ENCODE assay signal across 20 cellular contexts in genomic region chr4:79831701-79832514, GRCh38.
DNase-seq lines count a peak whose midpoint lies in the region; ATAC-seq, FAIRE-seq and TF ChIP-seq lines count a peak whose summit lies in the region.
"Had no signal": no experiment of that assay in that cellular context is flagged by ENCODE, and none has a peak within 500 bp of the region (broad histone marks: within the 10 kb centered on the region; RNA-seq: fewer than 3 reads in every experiment).

No MANE protein-coding gene starts in this region.

- no peak for TF ChIP-seq CTCF in astrocyte (IDR thresholded peaks at IDR 0.05; ENCODE audit: insufficient read depth, low read depth, low read length)

- peaks cover 2% of the 10 kb centered on the region for H3K27me3 Mint-ChIP-seq in activated T-cell treated with anti-CD3 and anti-CD28 coated beads, Interleukin-2, amount 50 U/mL, for 4 hours (ENCODE audit: low read depth)
- no peaks in the 10 kb centered on the region for H3K27me3 Mint-ChIP-seq in astrocyte (ENCODE audit: low read depth, unreplicated experiment)
- H3K27me3 Mint-ChIP-seq in stimulated activated naive CD8-positive, alpha-beta T cell treated with anti-CD3 and anti-CD28 coated beads, Interleukin-15, amount 100 ng/mL, for 72 hours = peaks cover 30% of the 10 kb centered on the region

- no peaks in the 10 kb centered on the region for H3K27me3 ChIP-seq in astrocyte (ENCODE audit: insufficient read depth, low read length)
- H3K27me3 ChIP-seq: BLaER1 had no signal

- no peaks in the 10 kb centered on the region for H3K79me2 ChIP-seq in astrocyte (ENCODE audit: insufficient read depth, low read length)

- no peak for FAIRE-seq in astrocyte (lab: Jason Lieb, UNC)
- FAIRE-seq: A549 had no signal

- H3K4me2 ChIP-seq in astrocyte (ENCODE audit: low read length) = no peak overlapping the region
- H3K4me2 ChIP-seq: A549, BLaER1, KMS-11, PC-9 had no signal

- H2AFZ ChIP-seq in astrocyte (ENCODE audit: low read depth, low read length) = no peak overlapping the region
- H2AFZ ChIP-seq: PC-9 had no signal

- H3K27ac Mint-ChIP-seq in astrocyte (ENCODE audit: unreplicated experiment) = no peak overlapping the region
- no peak overlapping the region for H3K27ac Mint-ChIP-seq in stimulated activated naive CD8-positive, alpha-beta T cell treated with anti-CD3 and anti-CD28 coated beads, Interleukin-15, amount 100 ng/mL, for 72 hours
- H3K27ac Mint-ChIP-seq: CD4-positive, alpha-beta memory T cell had no signal

- no peaks in the 10 kb centered on the region for H3K36me3 Mint-ChIP-seq in activated T-cell treated with anti-CD3 and anti-CD28 coated beads, Interleukin-2, amount 50 U/mL, for 4 hours (ENCODE audit: insufficient read depth)
- no peaks in the 10 kb centered on the region for H3K36me3 Mint-ChIP-seq in astrocyte (ENCODE audit: low read depth, unreplicated experiment)
- H3K36me3 Mint-ChIP-seq: CD4-positive, alpha-beta memory T cell had no signal

- H3K27ac ChIP-seq in astrocyte (ENCODE audit: low read depth, low read length) = no peak overlapping the region
- H3K27ac ChIP-seq: A549, BLaER1, HL-60, KMS-11, PC-9 had no signal

- no peaks in the 10 kb centered on the region for H4K20me1 ChIP-seq in astrocyte (ENCODE audit: insufficient read depth, low read length)
- H4K20me1 ChIP-seq: BLaER1 had no signal

- H3K9ac ChIP-seq in astrocyte (ENCODE audit: low read length) = no peak overlapping the region
- H3K9ac ChIP-seq: BLaER1, KMS-11 had no signal

- no peaks in the 10 kb centered on the region for H3K36me3 ChIP-seq in astrocyte (ENCODE audit: insufficient read depth, low read length)
- H3K36me3 ChIP-seq: BLaER1, HAP-1 had no signal

- peaks cover 5% of the 10 kb centered on the region for H3K9me3 Mint-ChIP-seq in activated T-cell treated with anti-CD3 and anti-CD28 coated beads, Interleukin-2, amount 50 U/mL, for 4 hours
- H3K9me3 Mint-ChIP-seq in astrocyte (ENCODE audit: unreplicated experiment) = no peaks in the 10 kb centered on the region
- H3K9me3 Mint-ChIP-seq in stimulated activated naive CD8-positive, alpha-beta T cell treated with anti-CD3 and anti-CD28 coated beads, Interleukin-15, amount 100 ng/mL, for 72 hours = peaks cover 6 to 11% of the 10 kb centered on the region in 2 donors

- no peaks in the 10 kb centered on the region for H3K4me1 Mint-ChIP-seq in activated T-cell treated with anti-CD3 and anti-CD28 coated beads, Interleukin-2, amount 50 U/mL, for 4 hours (ENCODE audit: low read depth)
- H3K4me1 Mint-ChIP-seq in astrocyte (ENCODE audit: low read depth, unreplicated experiment) = no peaks in the 10 kb centered on the region
- peaks cover 11% of the 10 kb centered on the region for H3K4me1 Mint-ChIP-seq in stimulated activated naive CD8-positive, alpha-beta T cell treated with anti-CD3 and anti-CD28 coated beads, Interleukin-15, amount 100 ng/mL, for 72 hours
- H3K4me1 Mint-ChIP-seq: CD4-positive, alpha-beta memory T cell had no signal

- H3K9me3 ChIP-seq in astrocyte (ENCODE audit: insufficient read depth, low read depth, low read length) = no peaks in the 10 kb centered on the region
- H3K9me3 ChIP-seq: A549, BLaER1, HAP-1 had no signal

- ATAC-seq in activated T-cell treated with anti-CD3 and anti-CD28 coated beads, Interleukin-2, amount 50 U/mL, for 4 hours = peak; percentile 89 to 91
- ATAC-seq in stimulated activated naive CD8-positive, alpha-beta T cell treated with anti-CD3 and anti-CD28 coated beads, Interleukin-15, amount 100 ng/mL, for 72 hours = peak; percentile 94
- ATAC-seq in HG02970 (IDR thresholded peaks at IDR 0.05; ENCODE audit: low FRiP score, unreplicated experiment) = no peak
- no peak for ATAC-seq in esophagus mucosa
- ATAC-seq: A549 had no signal

- H3K4me3 Mint-ChIP-seq in activated T-cell treated with anti-CD3 and anti-CD28 coated beads, Interleukin-2, amount 50 U/mL, for 4 hours = no peak overlapping the region
- H3K4me3 Mint-ChIP-seq in astrocyte (ENCODE audit: unreplicated experiment) = no peak overlapping the region
- no peak overlapping the region for H3K4me3 Mint-ChIP-seq in stimulated activated naive CD8-positive, alpha-beta T cell treated with anti-CD3 and anti-CD28 coated beads, Interleukin-15, amount 100 ng/mL, for 72 hours
- H3K4me3 Mint-ChIP-seq: CD4-positive, alpha-beta memory T cell had no signal

- H3K4me3 ChIP-seq in astrocyte (ENCODE audit: insufficient read depth, low read depth, low read length) = no peak overlapping the region
- H3K4me3 ChIP-seq: A549, BLaER1, HAP-1, PC-9 had no signal

- DNase-seq in activated T-cell treated with anti-CD3 and anti-CD28 coated beads, Interleukin-2, amount 50 U/mL, for 4 hours = no peak
- no peak for DNase-seq in activated T-cell treated with anti-CD3 and anti-CD28 coated beads, Interleukin-2, amount 50 U/mL, for 1 hour
- DNase-seq in SK-N-DZ (ENCODE audit: low spot score) (peak; percentile 78), astrocyte (ENCODE audit: low read depth) (peak; percentile 12)
- no peak for DNase-seq in stimulated activated naive CD8-positive, alpha-beta T cell treated with anti-CD3 and anti-CD28 coated beads, Interleukin-15, amount 100 ng/mL, for 72 hours
- DNase-seq: CD4-positive, alpha-beta memory T cell; DMS153; GDM1; MV-4-11; NCI-H1417; NCI-H187 treated with DMSO at 0.1 percent for 48 hours; NCI-H226; PC-9 had no signal

- no peaks in the 10 kb centered on the region for H3K4me1 ChIP-seq in astrocyte (ENCODE audit: insufficient read depth, low read length)
- H3K4me1 ChIP-seq: A549, BLaER1, HAP-1 had no signal

Comparison
In these comparisons a context has a peak if more than half of its experiments do, and no peak if none do; other contexts are left out.
1. ATAC-seq: peak in activated T-cell treated with anti-CD3 and anti-CD28 coated beads, Interleukin-2, amount 50 U/mL, for 4 hours (2 of 2) and stimulated activated naive CD8-positive, alpha-beta T cell treated with anti-CD3 and anti-CD28 coated beads, Interleukin-15, amount 100 ng/mL, for 72 hours (single experiment); none in HG02970 (single experiment) and esophagus mucosa (single experiment).
2. DNase-seq: peak in SK-N-DZ (single experiment) and astrocyte (single experiment); none in activated T-cell treated with anti-CD3 and anti-CD28 coated beads, Interleukin-2, amount 50 U/mL, for 4 hours (single experiment), activated T-cell treated with anti-CD3 and anti-CD28 coated beads, Interleukin-2, amount 50 U/mL, for 1 hour (single experiment) and stimulated activated naive CD8-positive, alpha-beta T cell treated with anti-CD3 and anti-CD28 coated beads, Interleukin-15, amount 100 ng/mL, for 72 hours (0 of 2).